In genomic region chr16:456891-457483, GRCh38 we compare ENCODE assay signal across 10 cellular contexts. TPM values are rescaled to one million over a fixed set of nuclear protein-coding genes. Genes with fewer than 3 reads are reported as not detected.
DNase-seq lines count a peak whose midpoint lies in the region; ATAC-seq and TF ChIP-seq lines count a peak whose summit lies in the region.
"Had no signal": no experiment of that assay in that cellular context is flagged by ENCODE, and none has a peak within 500 bp of the region (broad histone marks: within the 10 kb centered on the region; RNA-seq: fewer than 3 reads in every experiment).

No MANE protein-coding gene starts in this region.

- DNase-seq in NCI-H2029 (lab: John Stamatoyannopoulos, UW) (peak; percentile 67), cardiac fibroblast (ENCODE audit: low read depth in 2 of 2) (peak; percentile 29 to 62), left lung (no peak), superior temporal gyrus (ENCODE audit: extremely low spot score) (peak; percentile 60), cerebellar cortex (ENCODE audit: low spot score) (no peak), SHP77 treated with DMSO at 0.1 percent for 48 hours (lab: John Stamatoyannopoulos, UW) (no peak), WERI-Rb-1 (no peak)
- DNase-seq: activated CD4-positive, CD25-positive, alpha-beta regulatory T cell treated with anti-CD3 and anti-CD28 coated beads, Interleukin-2, amount 50 U/mL, for 72 hours had no signal

- H3K27me3 ChIP-seq in left lung (no peaks in the 10 kb centered on the region), WERI-Rb-1 (ENCODE audit: insufficient read depth, low read depth, severe bottlenecking) (no peaks in the 10 kb centered on the region)

- peaks cover 0 to 14% of the 10 kb centered on the region in 2 donors for H3K4me1 ChIP-seq in left lung

- no peak for TF ChIP-seq CTCF in cardiac fibroblast (IDR thresholded peaks at IDR 0.05; ENCODE audit: low read depth, low read length)
- TF ChIP-seq CTCF in left lung (IDR thresholded peaks at IDR 0.05), result no peak
- TF ChIP-seq CTCF in WERI-Rb-1 (IDR thresholded peaks at IDR 0.05; ENCODE audit: low read depth, low read length), result no peak

- intact Hi-C loops in left lung (cut with DNase I), result no loop called here

- no peak for TF ChIP-seq POLR2A in GM18505 (IDR thresholded peaks at IDR 0.05; ENCODE audit: borderline replicate concordance, extremely low read depth, insufficient read depth, insufficient read length)

- ATAC-seq in left lung (peak; percentile 69), GM18505 (IDR thresholded peaks at IDR 0.05; ENCODE audit: unreplicated experiment) (no peak)
- ATAC-seq: stimulated activated effector memory CD8-positive, alpha-beta T cell treated with anti-CD3 and anti-CD28 coated beads, Interleukin-12 subunit alpha, Interleukin-12 subunit beta, amount 100 ng/mL, for 72 hours had no signal

- H3K36me3 ChIP-seq in left lung (peaks cover 0 to 6% of the 10 kb centered on the region in 2 donors), WERI-Rb-1 (peaks cover 3% of the 10 kb centered on the region; the same call in 1 of the 2 replicates)

- H3K9me3 ChIP-seq in left lung (no peaks in the 10 kb centered on the region), WERI-Rb-1 (ENCODE audit: severe bottlenecking) (no peaks in the 10 kb centered on the region)

- H3K27ac ChIP-seq in left lung (peak overlapping the region in 1 of 2 donors; percentile 68), WERI-Rb-1 (no peak overlapping the region)

- H3K4me3 ChIP-seq in cardiac fibroblast (replicated peaks in 1 of 2; ENCODE audit: low read depth in 2 of 2, low read length in 2 of 2) (no peak overlapping the region), left lung (no peak overlapping the region), WERI-Rb-1 (ENCODE audit: low read depth, low read length) (no peak overlapping the region)

RNA-seq across cellular contexts. Expression of gene RAB11FIP3, which starts 31.5 kb away (rescaled TPM):
- 10 to 100 TPM; 28.1 to 38.0 TPM for total RNA-seq in left lung

RNA-seq across cellular contexts. Expression of gene DECR2, which starts 55.3 kb away (rescaled TPM):
- 10 to 100 TPM; 14.4 to 17.1 TPM for total RNA-seq in left lung

RNA-seq across cellular contexts. Expression of gene NME4, which starts 60.0 kb away (rescaled TPM):
- 10 to 100 TPM; 72.3 to 78.1 TPM for total RNA-seq in left lung

Comparison
In these comparisons a context has a peak if more than half of its experiments do, and no peak if none do; other contexts are left out.
1. DNase-seq: peak in NCI-H2029 (single experiment), cardiac fibroblast (2 of 2) and superior temporal gyrus (single experiment); none in left lung (0 of 2), cerebellar cortex (single experiment), SHP77 treated with DMSO at 0.1 percent for 48 hours (single experiment) and WERI-Rb-1 (single experiment).